In the genomic region with DNA sequence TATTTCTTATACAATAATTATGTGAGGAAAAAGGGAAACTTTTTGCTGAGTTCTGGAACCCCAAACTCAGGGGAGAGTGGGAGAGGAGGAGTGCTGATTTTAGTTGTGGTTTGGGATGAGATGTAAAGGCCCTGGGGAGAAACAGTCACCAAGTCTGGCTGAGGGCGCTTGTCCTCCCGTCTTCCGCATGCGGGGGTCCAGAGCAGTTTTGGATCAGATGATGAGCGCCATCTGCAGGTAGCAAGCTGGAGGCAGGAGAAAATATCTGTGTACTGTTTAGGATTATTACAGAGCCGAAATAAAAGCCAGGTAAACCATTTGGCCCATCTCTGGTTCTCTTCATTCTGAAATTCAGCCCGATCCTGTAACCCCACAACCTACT, we compare ENCODE assay signal across 7 cellular contexts. TPM values are rescaled to one million over a fixed set of nuclear protein-coding genes. Genes with fewer than 3 reads are reported as not detected.
DNase-seq lines count a peak whose midpoint lies in the region; ATAC-seq and TF ChIP-seq lines count a peak whose summit lies in the region.

No MANE protein-coding gene starts in this region.

- H3K9me3 Mint-ChIP-seq in activated CD8-positive, alpha-beta T cell treated with anti-CD3 and anti-CD28 coated beads, Interleukin-2, amount 10 ng/mL, durations not matched to agents 7 days and 5 days (ENCODE audit: insufficient read depth): peaks cover 12% of the 10 kb centered on the region
- H3K9me3 Mint-ChIP-seq in effector memory CD8-positive, alpha-beta T cell: no peaks in the 10 kb centered on the region

- H3K4ac ChIP-seq in mesendoderm (ENCODE audit: low read depth, low read length): no peak overlapping the region

- H3K36me3 Mint-ChIP-seq in activated CD8-positive, alpha-beta T cell treated with anti-CD3 and anti-CD28 coated beads, Interleukin-2, amount 10 ng/mL, durations not matched to agents 7 days and 5 days (ENCODE audit: low read depth): peaks cover 35% of the 10 kb centered on the region
- H3K36me3 Mint-ChIP-seq in effector memory CD8-positive, alpha-beta T cell (ENCODE audit: insufficient read depth): peaks cover 31% of the 10 kb centered on the region

- no peaks in the 10 kb centered on the region for H3K4me1 ChIP-seq in mesendoderm (ENCODE audit: control insufficient read depth, low read depth, low read length)

- ATAC-seq in activated CD8-positive, alpha-beta T cell treated with anti-CD3 and anti-CD28 coated beads, Interleukin-2, amount 10 ng/mL, durations not matched to agents 7 days and 5 days: peak; percentile 64
- ATAC-seq in effector memory CD8-positive, alpha-beta T cell (replicated peaks): peak; percentile 67

- peaks cover 56% of the 10 kb centered on the region for H3K4me1 Mint-ChIP-seq in activated CD8-positive, alpha-beta T cell treated with anti-CD3 and anti-CD28 coated beads, Interleukin-2, amount 10 ng/mL, durations not matched to agents 7 days and 5 days (ENCODE audit: low read depth)
- peaks cover 39 to 49% of the 10 kb centered on the region in 2 donors for H3K4me1 Mint-ChIP-seq in effector memory CD8-positive, alpha-beta T cell (ENCODE audit: low read depth in 2 of 2)

- H3K27me3 Mint-ChIP-seq in activated CD8-positive, alpha-beta T cell treated with anti-CD3 and anti-CD28 coated beads, Interleukin-2, amount 10 ng/mL, durations not matched to agents 7 days and 5 days (ENCODE audit: low read depth): no peaks in the 10 kb centered on the region
- no peaks in the 10 kb centered on the region for H3K27me3 Mint-ChIP-seq in effector memory CD8-positive, alpha-beta T cell

- no peak overlapping the region for H2AK5ac ChIP-seq in mesendoderm (ENCODE audit: low read length)

- H3K18ac ChIP-seq in mesendoderm (ENCODE audit: low read length): no peak overlapping the region

- H2BK120ac ChIP-seq in mesendoderm (ENCODE audit: low read depth, low read length): no peak overlapping the region

- peak overlapping the region; percentile 94 for H3K4me3 Mint-ChIP-seq in activated CD8-positive, alpha-beta T cell treated with anti-CD3 and anti-CD28 coated beads, Interleukin-2, amount 10 ng/mL, durations not matched to agents 7 days and 5 days
- H3K4me3 Mint-ChIP-seq in effector memory CD8-positive, alpha-beta T cell: peak overlapping the region; percentile 87 to 92

- H3K23ac ChIP-seq in mesendoderm (ENCODE audit: low read length): peak overlapping the region; percentile 72

- H3K27ac ChIP-seq in mesendoderm (ENCODE audit: low read depth, low read length): no peak overlapping the region

- H3K36me3 ChIP-seq in mesendoderm (ENCODE audit: control insufficient read depth, insufficient read depth, low read length): no peaks in the 10 kb centered on the region

- H3K9ac ChIP-seq in mesendoderm (ENCODE audit: low read length): peak overlapping the region; percentile 65

- in situ Hi-C loops in GM13977 (cut with MboI; ENCODE audit: low pct_unique_long_range_greater_than_20kb, low sequenced_read_pairs, unreplicated experiment): loop anchor here (5.0 kb wide), 1 partner anchor 122 kb away; no protein-coding TSS in a partner anchor

- H3K4me3 ChIP-seq in mesendoderm (ENCODE audit: low read length): no peak overlapping the region

- peak overlapping the region; percentile 69 for H3K4me2 ChIP-seq in mesendoderm (ENCODE audit: low read length)

- no peak overlapping the region for H4K5ac ChIP-seq in mesendoderm (ENCODE audit: low read length)

- TF ChIP-seq CTCF in GM13977 (IDR thresholded peaks at IDR 0.05; ENCODE audit: extremely low read depth, insufficient read depth, missing control alignments): peak; percentile 89

- H2BK5ac ChIP-seq in mesendoderm (ENCODE audit: low read length): peak overlapping the region; percentile 27

- H2BK15ac ChIP-seq in mesendoderm (replicated peaks; ENCODE audit: low read depth): no peak overlapping the region

- H4K8ac ChIP-seq in mesendoderm (ENCODE audit: low read depth, low read length): no peak overlapping the region

- no peaks in the 10 kb centered on the region for H3K79me2 ChIP-seq in mesendoderm (ENCODE audit: control insufficient read depth, insufficient read depth, low read length)

- H3K27me3 ChIP-seq in mesendoderm (ENCODE audit: insufficient read depth, low read length, poor library complexity): no peaks in the 10 kb centered on the region

- POLR2A ChIA-PET in activated CD8-positive, alpha-beta T cell treated with anti-CD3 and anti-CD28 coated beads, Interleukin-2, amount 10 ng/mL, durations not matched to agents 7 days and 5 days (lab: Charles Lee): interaction anchor here (0.7 to 5.0 kb wide), 13 partner anchors 10 to 295 kb away, joined by 3 to 101 read pairs (median 6); a partner anchor contains a TSS

- no CpG with 5 or more reads among the region's 7 CpGs for WGBS in mesendoderm (ENCODE audit: extremely low coverage, insufficient coverage, low lambda C conversion rate)

- peak overlapping the region; percentile 88 for H3K56ac ChIP-seq in mesendoderm (ENCODE audit: low read length)

- DNase-seq in GM13977 (ENCODE audit: low spot score) (peak; percentile 57), HK-2 (ENCODE audit: unreplicated experiment) (peak; percentile 78), NCI-H82 treated with DMSO at 0.1 percent for 48 hours (lab: John Stamatoyannopoulos, UW; ENCODE audit: unreplicated experiment) (peak; percentile 64), mesendoderm (peak; percentile 85)
- peak; percentile 92 for DNase-seq in activated CD8-positive, alpha-beta T cell treated with anti-CD3 and anti-CD28 coated beads, Interleukin-2, amount 10 ng/mL, durations not matched to agents 7 days and 5 days
- DNase-seq in effector memory CD8-positive, alpha-beta T cell: peak; percentile 81 to 83 (median 83)
- peak; percentile 60 for DNase-seq in stimulated activated CD8-positive, alpha-beta memory T cell treated with anti-CD3 and anti-CD28 coated beads, Interleukin-12 subunit alpha, Interleukin-12 subunit beta, amount 100 ng/mL, for 4 hours (ENCODE audit: low read depth)

- CTCF ChIA-PET in activated CD8-positive, alpha-beta T cell treated with anti-CD3 and anti-CD28 coated beads, Interleukin-2, amount 10 ng/mL, durations not matched to agents 7 days and 5 days (lab: Charles Lee): interaction anchor here (0.6 to 6.6 kb wide), 50 partner anchors 8 to 1133 kb away, joined by 3 to 248 read pairs (median 6); a partner anchor contains a TSS

- H3K79me1 ChIP-seq in mesendoderm (ENCODE audit: low read length): no peaks in the 10 kb centered on the region

- H3K27ac Mint-ChIP-seq in activated CD8-positive, alpha-beta T cell treated with anti-CD3 and anti-CD28 coated beads, Interleukin-2, amount 10 ng/mL, durations not matched to agents 7 days and 5 days: peak overlapping the region; percentile 94
- H3K27ac Mint-ChIP-seq in effector memory CD8-positive, alpha-beta T cell: peak overlapping the region; percentile 96 to 98

RNA-seq across cellular contexts. Expression of a gene that starts 1.6 kb away (rescaled TPM):
- 100 to 1,000 TPM; 119 to 123 TPM for total RNA-seq in activated CD8-positive, alpha-beta T cell treated with anti-CD3 and anti-CD28 coated beads, Interleukin-2, amount 10 ng/mL, durations not matched to agents 7 days and 5 days
- 5.2 TPM for polyA plus RNA-seq in mesendoderm (2013, experiment 1 of 2)
- polyA plus RNA-seq in mesendoderm (2013, experiment 2 of 2): 5.0 TPM
